Comparison of ENCODE assay signal across 18 cellular contexts in the genomic region with DNA sequence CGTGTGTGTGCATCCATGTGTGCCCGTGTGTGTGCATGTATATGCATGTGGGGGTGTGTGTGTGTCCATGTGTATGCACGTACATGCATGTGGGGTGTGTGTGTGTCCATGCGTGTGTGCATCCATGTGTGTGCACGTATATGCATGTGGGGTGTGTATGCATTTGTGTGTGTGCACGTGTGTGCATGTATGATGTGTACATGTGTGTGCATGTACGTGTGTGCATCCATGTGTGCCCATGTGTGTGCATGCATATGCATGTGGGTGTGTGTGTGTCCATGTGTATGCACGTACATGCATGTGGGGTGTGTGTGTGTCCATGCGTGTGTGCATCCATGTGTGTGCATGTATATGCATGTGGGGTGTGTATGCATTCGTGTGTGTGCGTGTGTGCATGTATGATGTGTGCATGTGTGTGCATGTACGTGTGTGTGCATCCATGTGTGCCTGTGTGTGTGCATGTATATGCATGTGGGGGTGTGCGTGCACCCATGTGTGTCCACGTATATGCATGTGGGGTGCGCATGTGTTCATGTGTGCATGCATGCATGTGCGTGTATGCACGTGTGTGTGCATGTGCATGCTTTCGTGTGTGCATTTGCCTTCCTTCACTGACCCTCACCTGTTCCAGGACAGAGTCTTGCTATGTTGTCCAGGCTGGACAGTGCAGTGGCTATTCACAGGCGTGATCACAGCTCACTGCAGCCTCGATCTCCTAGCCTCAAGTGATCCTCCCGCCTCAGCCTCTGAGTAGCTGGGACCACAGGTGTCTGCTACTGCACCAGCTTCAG.
DNase-seq lines count a peak whose midpoint lies in the region; ATAC-seq and TF ChIP-seq lines count a peak whose summit lies in the region.
"Had no signal": no experiment of that assay in that cellular context is flagged by ENCODE, and none has a peak within 500 bp of the region (broad histone marks: within the 10 kb centered on the region; RNA-seq: fewer than 3 reads in every experiment).

No MANE protein-coding gene starts in this region.

- H3K27ac ChIP-seq in tibial artery (peak overlapping the region; percentile 85 to 92), vagina (no peak overlapping the region)
- H3K27ac ChIP-seq: A549, PC-9 had no signal

- peaks cover 18% of the 10 kb centered on the region for H3K4me1 Mint-ChIP-seq in activated naive CD4-positive, alpha-beta T cell treated with anti-CD3 and anti-CD28 coated beads, Interleukin-2, amount 50 U/mL, for 24 hours
- H3K4me1 Mint-ChIP-seq in brain = peaks cover 85% of the 10 kb centered on the region

- no peak for DNase-seq in activated naive CD4-positive, alpha-beta T cell treated with anti-CD3 and anti-CD28 coated beads, Interleukin-2, amount 50 U/mL, for 72 hours (ENCODE audit: low spot score in 2 of 2)
- peak; percentile 62 for DNase-seq in mesenteric fat pad (ENCODE audit: low spot score)
- peak in 1 of 2 donors; percentile 37 for DNase-seq in tibial artery
- no peak for DNase-seq in vagina (ENCODE audit: extremely low spot score in 2 of 2)
- DNase-seq in stimulated activated naive CD4-positive, alpha-beta T cell treated with Interleukin-2 at 50 U/mL for 16 hours (lab: John Stamatoyannopoulos, UW) = no peak
- DNase-seq: H9, immature natural killer cell, NCI-H1048, NCI-H2029, PC-9, transverse colon had no signal

- H3K27me3 ChIP-seq in tibial artery (no peaks in the 10 kb centered on the region), vagina (no peaks in the 10 kb centered on the region)
- H3K27me3 ChIP-seq: SJSA1, transverse colon had no signal

- H3K4me1 ChIP-seq in tibial artery (peaks cover 14 to 42% (median 30%) of the 10 kb centered on the region in 4 donors), vagina (peaks cover 29% of the 10 kb centered on the region)

- intact Hi-C loops in tibial artery (cut with DNase I; ENCODE audit: low total_unique reads) = no loop called here
- intact Hi-C loops in vagina (cut with DNase I) = no loop called here

- no peak for ATAC-seq in activated naive CD4-positive, alpha-beta T cell treated with anti-CD3 and anti-CD28 coated beads, Interleukin-2, amount 50 U/mL, for 72 hours
- ATAC-seq in HG02981 (IDR thresholded peaks at IDR 0.05; ENCODE audit: unreplicated experiment) = no peak
- ATAC-seq: A549; stimulated activated memory B cell treated with anti-CD40 and anti-IgM and Interleukin-4, amounts not matched to agents 10 μg/mL and 1 μg/mL and 100 μg/mL, for 72 hours had no signal

- H3K36me3 Mint-ChIP-seq in activated naive CD4-positive, alpha-beta T cell treated with anti-CD3 and anti-CD28 coated beads, Interleukin-2, amount 50 U/mL, for 24 hours = no peaks in the 10 kb centered on the region
- no peaks in the 10 kb centered on the region for H3K36me3 Mint-ChIP-seq in activated naive CD4-positive, alpha-beta T cell treated with anti-CD3 and anti-CD28 coated beads, Interleukin-2, amount 50 U/mL, for 72 hours
- no peaks in the 10 kb centered on the region for H3K36me3 Mint-ChIP-seq in brain
- H3K36me3 Mint-ChIP-seq: immature natural killer cell; stimulated activated memory B cell treated with anti-CD40 and anti-IgM and Interleukin-4, amounts not matched to agents 10 μg/mL and 1 μg/mL and 100 μg/mL, for 72 hours had no signal

- no peak for TF ChIP-seq POLR2A in vagina (IDR thresholded peaks at IDR 0.05)

- no peak overlapping the region for H3K4me3 ChIP-seq in tibial artery
- no peak overlapping the region for H3K4me3 ChIP-seq in vagina
- H3K4me3 ChIP-seq: A549, PC-9, SJSA1, transverse colon had no signal

- no peaks in the 10 kb centered on the region for H3K9me3 Mint-ChIP-seq in activated naive CD4-positive, alpha-beta T cell treated with anti-CD3 and anti-CD28 coated beads, Interleukin-2, amount 50 U/mL, for 24 hours
- peaks cover 4% of the 10 kb centered on the region in 2 donors for H3K9me3 Mint-ChIP-seq in activated naive CD4-positive, alpha-beta T cell treated with anti-CD3 and anti-CD28 coated beads, Interleukin-2, amount 50 U/mL, for 72 hours
- H3K9me3 Mint-ChIP-seq in brain = peaks cover 0 to 17% (median 0%) of the 10 kb centered on the region in 5 experiments
- H3K9me3 Mint-ChIP-seq: immature natural killer cell; T-helper 1 cell treated with Interleukin-12 subunit alpha and Interleukin-12 subunit beta and Interleukin-4 antibody, amounts not matched to agents 30 μg/mL and 1 μg/mL, for 36 hours had no signal

- H3K27ac Mint-ChIP-seq in activated naive CD4-positive, alpha-beta T cell treated with anti-CD3 and anti-CD28 coated beads, Interleukin-2, amount 50 U/mL, for 24 hours = peak overlapping the region; percentile 51
- H3K27ac Mint-ChIP-seq in activated naive CD4-positive, alpha-beta T cell treated with anti-CD3 and anti-CD28 coated beads, Interleukin-2, amount 50 U/mL, for 72 hours = no peak overlapping the region
- H3K27ac Mint-ChIP-seq in brain = peak overlapping the region; percentile 38 to 93 (median 83)
- H3K27ac Mint-ChIP-seq: immature natural killer cell; stimulated activated memory B cell treated with anti-CD40 and anti-IgM and Interleukin-4, amounts not matched to agents 10 μg/mL and 1 μg/mL and 100 μg/mL, for 72 hours; T-helper 1 cell treated with Interleukin-12 subunit alpha and Interleukin-12 subunit beta and Interleukin-4 antibody, amounts not matched to agents 30 μg/mL and 1 μg/mL, for 36 hours had no signal

- no peak for TF ChIP-seq CTCF in brain (conservative IDR thresholded peaks at IDR 0.05)
- no peak for TF ChIP-seq CTCF in tibial artery (IDR thresholded peaks at IDR 0.05)
- no peak for TF ChIP-seq CTCF in vagina (IDR thresholded peaks at IDR 0.05)

- H3K9me3 ChIP-seq in tibial artery = no peaks in the 10 kb centered on the region
- H3K9me3 ChIP-seq in vagina = no peaks in the 10 kb centered on the region
- H3K9me3 ChIP-seq: A549, SJSA1, transverse colon had no signal

- no peak overlapping the region for H3K4me3 Mint-ChIP-seq in activated naive CD4-positive, alpha-beta T cell treated with anti-CD3 and anti-CD28 coated beads, Interleukin-2, amount 50 U/mL, for 24 hours
- H3K4me3 Mint-ChIP-seq in brain = peak overlapping the region in 1 of 5 experiments; percentile 36
- H3K4me3 Mint-ChIP-seq: immature natural killer cell; stimulated activated memory B cell treated with anti-CD40 and anti-IgM and Interleukin-4, amounts not matched to agents 10 μg/mL and 1 μg/mL and 100 μg/mL, for 72 hours; T-helper 1 cell treated with Interleukin-12 subunit alpha and Interleukin-12 subunit beta and Interleukin-4 antibody, amounts not matched to agents 30 μg/mL and 1 μg/mL, for 36 hours had no signal

- no peaks in the 10 kb centered on the region for H3K27me3 Mint-ChIP-seq in activated naive CD4-positive, alpha-beta T cell treated with anti-CD3 and anti-CD28 coated beads, Interleukin-2, amount 50 U/mL, for 24 hours
- peaks cover 3% of the 10 kb centered on the region for H3K27me3 Mint-ChIP-seq in brain

- H3K36me3 ChIP-seq in tibial artery (no peaks in the 10 kb centered on the region), vagina (no peaks in the 10 kb centered on the region)
- H3K36me3 ChIP-seq: SJSA1, transverse colon had no signal

Comparison
In these comparisons a context has a peak if more than half of its experiments do, and no peak if none do; other contexts are left out.
1. H3K27ac Mint-ChIP-seq: peak in activated naive CD4-positive, alpha-beta T cell treated with anti-CD3 and anti-CD28 coated beads, Interleukin-2, amount 50 U/mL, for 24 hours (single experiment) and brain (5 of 5); none in activated naive CD4-positive, alpha-beta T cell treated with anti-CD3 and anti-CD28 coated beads, Interleukin-2, amount 50 U/mL, for 72 hours (0 of 2).